Comparison of ENCODE assay signal across 11 cellular contexts in the genomic region with DNA sequence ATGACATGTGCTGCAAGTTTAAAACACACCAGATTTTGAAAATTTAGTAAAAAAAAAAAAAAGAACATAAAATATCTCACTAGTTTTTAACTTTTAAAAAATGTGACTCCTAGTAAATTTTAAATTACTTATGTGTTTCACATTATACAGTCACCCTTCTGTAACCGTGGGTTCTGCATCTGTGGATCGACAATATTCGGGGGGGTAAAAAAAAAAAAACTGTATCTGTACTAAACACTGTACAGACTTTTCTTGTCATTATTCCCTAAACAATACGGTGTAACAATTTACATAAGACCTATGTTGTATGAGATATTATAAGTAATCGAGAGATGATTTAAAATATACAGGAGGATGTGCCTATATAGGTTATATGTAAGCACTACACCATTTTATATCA. TPM values are rescaled to one million over a fixed set of nuclear protein-coding genes. Genes with fewer than 3 reads are reported as not detected.
DNase-seq lines count a peak whose midpoint lies in the region; TF ChIP-seq lines count a peak whose summit lies in the region.
"Had no signal": no experiment of that assay in that cellular context is flagged by ENCODE, and none has a peak within 500 bp of the region (broad histone marks: within the 10 kb centered on the region; RNA-seq: fewer than 3 reads in every experiment).

No MANE protein-coding gene starts in this region.

- H3K4me3 ChIP-seq in OCI-LY7 (ENCODE audit: low read depth, low read length, poor library complexity, severe bottlenecking), result peak overlapping the region; percentile 33
- peak overlapping the region; percentile 90 for H3K4me3 ChIP-seq in endodermal cell (ENCODE audit: low read length)
- H3K4me3 ChIP-seq in parathyroid adenoma (ENCODE audit: low read depth, low read length), result peak overlapping the region; percentile 0

- intact Hi-C loops in Calu3 (cut with micrococcal nuclease; ENCODE audit: unreplicated experiment), result no loop called here
- intact Hi-C loops in OCI-LY7 (cut with micrococcal nuclease; ENCODE audit: unreplicated experiment), result no loop called here

- DNase-seq in Calu3 (no peak), OCI-LY7 (ENCODE audit: low spot score) (no peak), endodermal cell (no peak), NCI-H82 treated with DMSO at 0.1 percent for 48 hours (lab: John Stamatoyannopoulos, UW; ENCODE audit: unreplicated experiment) (no peak), AG08396 (ENCODE audit: low spot score) (no peak), SW480 (ENCODE audit: low spot score) (no peak)
- DNase-seq: activated effector memory CD4-positive, alpha-beta T cell treated with anti-CD3 and anti-CD28 coated beads, Interleukin-2, amount 50 U/mL, for 16 hours; DMS79; NCI-H510A treated with DMSO at 0.1 percent for 48 hours; stimulated activated CD8-positive, alpha-beta memory T cell treated with anti-CD3 and anti-CD28 coated beads, Interleukin-4, amount 100 ng/mL, for 48 hours had no signal

- POLR2A ChIA-PET in OCI-LY7 (lab: Charles Lee), result interaction anchor here (0.9 to 1.5 kb wide), 2 partner anchors 13 to 14 kb away, joined by 3 to 5 read pairs; no protein-coding TSS in a partner anchor

- TF ChIP-seq CTCF in Calu3 (IDR thresholded peaks at IDR 0.05; ENCODE audit: unreplicated experiment) (no peak), OCI-LY7 (conservative IDR thresholded peaks at IDR 0.05; ENCODE audit: low read length) (no peak), endodermal cell (conservative IDR thresholded peaks at IDR 0.05) (no peak), parathyroid adenoma (IDR thresholded peaks at IDR 0.05) (no peak)

- H3K9ac ChIP-seq in endodermal cell (ENCODE audit: extremely low read depth, low read length, poor library complexity, severe bottlenecking), result no peak overlapping the region
- no peak overlapping the region for H3K9ac ChIP-seq in parathyroid adenoma

- H3K27me3 Mint-ChIP-seq in Calu3 (ENCODE audit: unreplicated experiment), result no peaks in the 10 kb centered on the region
- H3K27me3 Mint-ChIP-seq in endodermal cell (ENCODE audit: insufficient read depth), result no peaks in the 10 kb centered on the region

- H3K9me3 Mint-ChIP-seq in Calu3 (ENCODE audit: low read depth, unreplicated experiment) (peaks cover 2% of the 10 kb centered on the region), endodermal cell (peaks cover 18% of the 10 kb centered on the region)

- H3K4me2 ChIP-seq in OCI-LY7 (ENCODE audit: low read length) (peak overlapping the region; percentile 79), parathyroid adenoma (ENCODE audit: low read length) (peak overlapping the region; percentile 75)

- H3K79me2 ChIP-seq in OCI-LY7 (ENCODE audit: insufficient read depth, low read depth, low read length), result peaks cover 89% of the 10 kb centered on the region
- peaks cover 65% of the 10 kb centered on the region for H3K79me2 ChIP-seq in parathyroid adenoma

- peaks cover 2% of the 10 kb centered on the region; the same call in 1 of the 2 replicates for H3K9me2 ChIP-seq in OCI-LY7 (ENCODE audit: insufficient read depth, low read length)

- H3K4me1 ChIP-seq in OCI-LY7 (ENCODE audit: insufficient read depth, low read length, poor library complexity, severe bottlenecking) (peaks cover 38% of the 10 kb centered on the region), endodermal cell (ENCODE audit: control insufficient read depth, insufficient read depth, low read length) (no peaks in the 10 kb centered on the region), parathyroid adenoma (peaks cover 16% of the 10 kb centered on the region)

- H3K36me3 Mint-ChIP-seq in Calu3 (ENCODE audit: insufficient read depth, unreplicated experiment) (peaks cover 37% of the 10 kb centered on the region), endodermal cell (ENCODE audit: low read depth) (peaks cover 50% of the 10 kb centered on the region)

- CTCF ChIA-PET in Calu3 (lab: Charles Lee), result interaction anchor here (1.0 kb wide), 1 partner anchor 49 kb away, joined by 3 read pairs; no protein-coding TSS in a partner anchor
- CTCF ChIA-PET in OCI-LY7 (lab: Charles Lee; ENCODE audit: unreplicated experiment), result no interaction called here

- peak overlapping the region; percentile 51 for H3K4me3 Mint-ChIP-seq in Calu3 (ENCODE audit: low read depth, unreplicated experiment)
- H3K4me3 Mint-ChIP-seq in endodermal cell, result no peak overlapping the region

- H3K27ac ChIP-seq in OCI-LY7 (ENCODE audit: low read depth, low read length, poor library complexity, severe bottlenecking) (no peak overlapping the region), endodermal cell (ENCODE audit: low read depth, low read length) (no peak overlapping the region), parathyroid adenoma (no peak overlapping the region)

- H4K20me1 ChIP-seq in OCI-LY7 (ENCODE audit: insufficient read depth, low read length), result peaks cover 12% of the 10 kb centered on the region; the same call in 1 of the 2 replicates

- no peak overlapping the region for H2AFZ ChIP-seq in OCI-LY7 (ENCODE audit: low read length)
- H2AFZ ChIP-seq in parathyroid adenoma, result no peak overlapping the region

- peaks cover 41% of the 10 kb centered on the region for H3K4me1 Mint-ChIP-seq in Calu3 (ENCODE audit: low read depth, unreplicated experiment)
- H3K4me1 Mint-ChIP-seq in endodermal cell, result peaks cover 26% of the 10 kb centered on the region

- WGBS in endodermal cell (ENCODE audit: insufficient coverage in 1 of 2, insufficient read length in 1 of 2), 2 experiments, result 100% methylated on average over 3 of the region's 5 CpGs; no CpG with 5 or more reads in 1 of the 2 experiments

- H3K27me3 ChIP-seq in endodermal cell (ENCODE audit: control insufficient read depth, insufficient read depth, low read length, poor library complexity, severe bottlenecking), result no peaks in the 10 kb centered on the region
- no peaks in the 10 kb centered on the region for H3K27me3 ChIP-seq in parathyroid adenoma (ENCODE audit: control insufficient read depth, insufficient read depth, low read length)

- H3K9me3 ChIP-seq in OCI-LY7 (ENCODE audit: low read length) (peaks cover 23% of the 10 kb centered on the region), endodermal cell (ENCODE audit: control insufficient read depth, low read length) (peaks cover 35% of the 10 kb centered on the region), parathyroid adenoma (ENCODE audit: control insufficient read depth, low read length) (peaks cover 8% of the 10 kb centered on the region)

- BruUV-seq in Calu3 (replicated peaks; lab: Mats Ljungman, UMichigan) (no TSS peak), OCI-LY7 (replicated peaks; lab: Mats Ljungman, UMichigan) (no TSS peak)

- H3K36me3 ChIP-seq in OCI-LY7 (ENCODE audit: insufficient read depth, low read length) (peaks cover 55% of the 10 kb centered on the region), endodermal cell (ENCODE audit: control insufficient read depth, insufficient read depth, low read length) (peaks cover 36% of the 10 kb centered on the region), parathyroid adenoma (ENCODE audit: control insufficient read depth, insufficient read depth, low read length) (no peaks in the 10 kb centered on the region)

- H3K27ac Mint-ChIP-seq in Calu3 (ENCODE audit: unreplicated experiment) (no peak overlapping the region), endodermal cell (no peak overlapping the region)

RNA-seq across cellular contexts. Expression of gene DDX24, which starts 3.2 kb away (rescaled TPM):
- total RNA-seq in Calu3 (2022) (190 and 229 TPM in 2 replicates), OCI-LY7 (2022) (143 and 172 TPM in 2 replicates), endodermal cell (100 to 1,000 TPM; 131 to 137 TPM)
- 81.5 and 91.5 TPM in 2 replicates for total RNA-seq in OCI-LY7 (2014; rRNA removed; shearing (Covaris generic))
- polyA plus RNA-seq in endodermal cell (2013, experiment 1 of 2), result 151 TPM
- 146 TPM for polyA plus RNA-seq in endodermal cell (2013, experiment 2 of 2)

RNA-seq across cellular contexts. Expression of gene IFI27L1, which starts 3.3 kb away (rescaled TPM):
- 17.2 and 17.7 TPM in 2 replicates for total RNA-seq in Calu3 (2022)
- total RNA-seq in OCI-LY7 (2014; rRNA removed; shearing (Covaris generic)), result 40.0 and 49.0 TPM in 2 replicates
- total RNA-seq in OCI-LY7 (2022), result 61.5 and 63.4 TPM in 2 replicates
- 10 to 100 TPM; 40.0 to 47.2 TPM for total RNA-seq in endodermal cell
- polyA plus RNA-seq in endodermal cell (2013, experiment 1 of 2), result 25.0 TPM
- polyA plus RNA-seq in endodermal cell (2013, experiment 2 of 2), result 20.8 TPM

RNA-seq across cellular contexts. Expression of gene IFI27, which starts 32.7 kb away (rescaled TPM):
- 766 and 1,874 TPM in 2 replicates for total RNA-seq in Calu3 (2022)
- total RNA-seq in OCI-LY7 (2014; rRNA removed; shearing (Covaris generic)), result 0.63 and 0.90 TPM in 2 replicates
- 1.3 and 1.5 TPM in 2 replicates for total RNA-seq in OCI-LY7 (2022)
- 1 to 10 TPM; 1.9 to 9.0 TPM for total RNA-seq in endodermal cell
- polyA plus RNA-seq in endodermal cell (2013, experiment 1 of 2), result 4.2 TPM
- polyA plus RNA-seq in endodermal cell (2013, experiment 2 of 2), result 2.6 TPM

RNA-seq across cellular contexts. Expression of gene IFI27L2, which starts 51.6 kb away (rescaled TPM):
- total RNA-seq in Calu3 (2022), result 40.4 and 57.1 TPM in 2 replicates
- 94.2 and 102 TPM in 2 replicates for total RNA-seq in OCI-LY7 (2014; rRNA removed; shearing (Covaris generic))
- 52.6 and 55.1 TPM in 2 replicates for total RNA-seq in OCI-LY7 (2022)
- 10 to 100 TPM; 36.0 to 43.7 TPM for total RNA-seq in endodermal cell
- 59.6 TPM for polyA plus RNA-seq in endodermal cell (2013, experiment 1 of 2)
- 46.0 TPM for polyA plus RNA-seq in endodermal cell (2013, experiment 2 of 2)

RNA-seq across cellular contexts. Expression of gene OTUB2, which starts 51.7 kb away (rescaled TPM):
- total RNA-seq in Calu3 (2022), result 15.3 and 22.2 TPM in 2 replicates
- 0.28 and 0.44 TPM in 2 replicates for total RNA-seq in OCI-LY7 (2014; rRNA removed; shearing (Covaris generic))
- total RNA-seq in OCI-LY7 (2022), result 0.48 and 0.84 TPM in 2 replicates
- 1 to 10 TPM; 6.3 to 6.7 TPM for total RNA-seq in endodermal cell
- polyA plus RNA-seq in endodermal cell (2013, experiment 1 of 2), result 6.3 TPM
- 5.1 TPM for polyA plus RNA-seq in endodermal cell (2013, experiment 2 of 2)

Comparison
In these comparisons a context has a peak if more than half of its experiments do, and no peak if none do; other contexts are left out.
1. H3K4me3 ChIP-seq: peak in every context shown above with its lines; median percentile 90 in endodermal cell; 33 in OCI-LY7; 0 in parathyroid adenoma.
2. RNA of gene IFI27, which starts 32.7 kb away (total RNA-seq): 766 to 1,874 TPM in Calu3; 1.9 to 9.0 TPM in endodermal cell and 0.63 to 1.5 TPM in OCI-LY7; every median in the first group is over 10 times any median in the second.